ENCODE assay signal across 8 cellular contexts in the genomic region with DNA sequence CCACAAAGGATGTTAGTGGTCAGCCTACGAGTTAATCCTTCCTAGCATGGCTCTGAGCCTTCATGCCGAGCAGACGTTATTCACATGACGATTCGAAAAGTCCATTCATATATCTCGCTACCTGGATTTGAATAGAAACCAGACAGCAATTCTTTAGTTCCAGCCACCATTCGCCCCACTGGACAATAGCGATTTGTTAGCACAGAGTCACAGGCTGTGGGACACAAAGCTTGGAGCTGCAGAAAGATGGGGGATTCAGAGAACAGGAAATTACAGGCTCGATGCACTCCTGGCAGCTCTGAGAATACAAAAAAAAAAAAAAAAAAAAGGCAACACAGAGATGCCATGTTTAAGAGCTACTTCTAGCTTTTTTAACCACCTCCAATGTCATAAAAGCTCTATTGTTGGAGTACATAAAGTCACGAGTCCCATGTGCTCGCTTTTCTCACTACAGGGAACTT.
DNase-seq lines count a peak whose midpoint lies in the region; ATAC-seq and TF ChIP-seq lines count a peak whose summit lies in the region.

No MANE protein-coding gene starts in this region.

- no peak overlapping the region for H3T11ph ChIP-seq in H9 (ENCODE audit: low read length)

- peaks cover 7% of the 10 kb centered on the region; the same call in 1 of the 2 replicates for H3K79me2 ChIP-seq in H9 (ENCODE audit: insufficient read depth, low read length)
- peaks cover 66% of the 10 kb centered on the region for H3K79me2 ChIP-seq in OCI-LY1 (ENCODE audit: insufficient read depth, low read length)
- H3K79me2 ChIP-seq in mammary epithelial cell (ENCODE audit: insufficient read depth, low read length) = peaks cover 46% of the 10 kb centered on the region

- in situ Hi-C loops in mammary epithelial cell (cut with MboI; ENCODE audit: low sequenced_read_pairs in 2 of 2) = no loop called here

- peak in 2 of 3 donors; percentile 2 to 28 for DNase-seq in CD4-positive, CD25-positive, alpha-beta regulatory T cell
- DNase-seq in H9 (peak; percentile 27), mammary epithelial cell (peak; percentile 67), left colon (peak in 1 of 2 donors; percentile 30), NCI-H446 (lab: John Stamatoyannopoulos, UW) (no peak)
- DNase-seq in effector CD4-positive, alpha-beta T cell = no peak

- no peak overlapping the region for H3K23ac ChIP-seq in H9 (ENCODE audit: insufficient read length, low read depth, low read length)

- ATAC-seq in CD4-positive, CD25-positive, alpha-beta regulatory T cell (ENCODE audit: low read depth in 2 of 2) = no peak
- peak; percentile 53 for ATAC-seq in left colon

- peak overlapping the region; percentile 85 for H3K9ac ChIP-seq in H9 (ENCODE audit: extremely low read depth, insufficient read length, low read length)
- peak overlapping the region; percentile 84 for H3K9ac ChIP-seq in OCI-LY1 (ENCODE audit: low read length)
- peak overlapping the region; percentile 95 for H3K9ac ChIP-seq in mammary epithelial cell (ENCODE audit: insufficient read depth, low read length)
- H3K9ac ChIP-seq in stomach smooth muscle (ENCODE audit: low read length in 2 of 2) = peak overlapping the region; percentile 52 to 68

- peaks cover 0 to 1% (median 0%) of the 10 kb centered on the region in 7 donors for H3K9me3 Mint-ChIP-seq in CD4-positive, CD25-positive, alpha-beta regulatory T cell
- no peaks in the 10 kb centered on the region for H3K9me3 Mint-ChIP-seq in H9

- no peak overlapping the region for H4K91ac ChIP-seq in H9 (ENCODE audit: insufficient read length, low read depth, low read length)

- no peak overlapping the region for H2BK20ac ChIP-seq in H9 (ENCODE audit: low read depth, low read length, poor library complexity, severe bottlenecking)

- H3K9me3 ChIP-seq in CD4-positive, CD25-positive, alpha-beta regulatory T cell (ENCODE audit: control insufficient read depth in 2 of 2, low read length in 2 of 2) = no peaks in the 10 kb centered on the region
- no peaks in the 10 kb centered on the region for H3K9me3 ChIP-seq in H9 (ENCODE audit: control insufficient read depth, low read depth, low read length)
- no peaks in the 10 kb centered on the region for H3K9me3 ChIP-seq in OCI-LY1 (ENCODE audit: low read length)
- no peaks in the 10 kb centered on the region for H3K9me3 ChIP-seq in mammary epithelial cell (replicated peaks; ENCODE audit: insufficient read depth, low read length)
- no peaks in the 10 kb centered on the region for H3K9me3 ChIP-seq in stomach smooth muscle (ENCODE audit: control insufficient read depth in 2 of 2, low read length in 2 of 2)

- H3K36me3 ChIP-seq in CD4-positive, CD25-positive, alpha-beta regulatory T cell (ENCODE audit: control insufficient read depth, insufficient read depth, low read length) = no peaks in the 10 kb centered on the region
- H3K36me3 ChIP-seq in OCI-LY1 (ENCODE audit: insufficient read depth, low read length) (peaks cover 8% of the 10 kb centered on the region), mammary epithelial cell (ENCODE audit: insufficient read depth, low read length) (no peaks in the 10 kb centered on the region), stomach smooth muscle (ENCODE audit: control insufficient read depth in 2 of 2, insufficient read depth in 2 of 2, low read length in 2 of 2) (no peaks in the 10 kb centered on the region)

- H3K4ac ChIP-seq in H9 (ENCODE audit: low read depth, low read length) = no peak overlapping the region; the same call in 1 of the 2 replicates

- no CpG with 5 or more reads among the region's 11 CpGs for WGBS in H9 (ENCODE audit: extremely low coverage, insufficient read length, low lambda C conversion rate)
- WGBS in mammary epithelial cell (ENCODE audit: low coverage, missing lambda C conversion rate) = under 1% methylated on average over 11 of the region's 11 CpGs

- H3K27ac ChIP-seq in CD4-positive, CD25-positive, alpha-beta regulatory T cell (ENCODE audit: insufficient read depth, low read length, poor library complexity, severe bottlenecking) = no peak overlapping the region
- H3K27ac ChIP-seq in H9 (ENCODE audit: insufficient read length, low read depth, low read length) = peak overlapping the region; percentile 24
- peak overlapping the region; percentile 87 for H3K27ac ChIP-seq in OCI-LY1 (ENCODE audit: low read depth, low read length, poor library complexity, severe bottlenecking)
- H3K27ac ChIP-seq in mammary epithelial cell (ENCODE audit: insufficient read depth, low read depth, low read length) = peak overlapping the region; percentile 95
- no peak overlapping the region for H3K27ac ChIP-seq in stomach smooth muscle (ENCODE audit: low read length)

- H2BK120ac ChIP-seq in H9 (ENCODE audit: low read depth, low read length, poor library complexity, severe bottlenecking) = no peak overlapping the region

- H3K27me3 ChIP-seq in CD4-positive, CD25-positive, alpha-beta regulatory T cell (ENCODE audit: control insufficient read depth, insufficient read depth, low read length) = peaks cover 35% of the 10 kb centered on the region
- H3K27me3 ChIP-seq in H9 (ENCODE audit: insufficient read depth, low read length) (no peaks in the 10 kb centered on the region), OCI-LY1 (ENCODE audit: insufficient read depth, low read length) (no peaks in the 10 kb centered on the region), mammary epithelial cell (ENCODE audit: insufficient read depth, low read length) (no peaks in the 10 kb centered on the region), stomach smooth muscle (ENCODE audit: control insufficient read depth in 1 of 2, insufficient read depth in 2 of 2, low read length in 2 of 2) (no peaks in the 10 kb centered on the region)

- no peak overlapping the region for H2BK15ac ChIP-seq in H9 (ENCODE audit: low read depth, low read length)

- H2BK5ac ChIP-seq in H9 (ENCODE audit: insufficient read length, low read length) = no peak overlapping the region

- peak overlapping the region; percentile 19 for H4K5ac ChIP-seq in H9 (ENCODE audit: insufficient read length, low read depth, low read length)

- H3K23me2 ChIP-seq in H9 (ENCODE audit: insufficient read length, low read depth, low read length, poor library complexity, severe bottlenecking) = peaks cover 11% of the 10 kb centered on the region

- H2AK5ac ChIP-seq in H9 (ENCODE audit: insufficient read length, low read length) = peak overlapping the region; percentile 22

- H4K20me1 ChIP-seq in H9 (ENCODE audit: control insufficient read depth, insufficient read depth, insufficient read length) (no peaks in the 10 kb centered on the region), OCI-LY1 (ENCODE audit: insufficient read depth, low read length) (no peaks in the 10 kb centered on the region), mammary epithelial cell (ENCODE audit: insufficient read depth, low read length) (no peaks in the 10 kb centered on the region)

- BruUV-seq in mammary epithelial cell (replicated peaks; lab: Mats Ljungman, UMichigan) = no TSS peak

- H3K56ac ChIP-seq in H9 (ENCODE audit: insufficient read length, low read depth, low read length) = peak overlapping the region; percentile 4

- CTCF ChIA-PET in mammary epithelial cell (lab: Charles Lee; ENCODE audit: low non-redundant PET) = interaction anchor here (0.6 kb wide), 1 partner anchor 43 kb away, joined by 6 read pairs; no protein-coding TSS in a partner anchor

- peak overlapping the region; percentile 18 to 69 (median 49) for H3K27ac Mint-ChIP-seq in CD4-positive, CD25-positive, alpha-beta regulatory T cell
- H3K27ac Mint-ChIP-seq in H9 = peak overlapping the region; percentile 56 to 98 (median 88); a peak in 6 of 7 replicates

- H3K4me2 ChIP-seq in H9 (ENCODE audit: insufficient read depth, insufficient read length, low read length) = peak overlapping the region; percentile 74
- H3K4me2 ChIP-seq in OCI-LY1 (ENCODE audit: low read length) = peak overlapping the region; percentile 96
- peak overlapping the region; percentile 98 for H3K4me2 ChIP-seq in mammary epithelial cell (ENCODE audit: insufficient read depth, low read depth, low read length)

- H3K4me1 ChIP-seq in CD4-positive, CD25-positive, alpha-beta regulatory T cell (ENCODE audit: control insufficient read depth, insufficient read depth, low read length, poor library complexity, severe bottlenecking) = peaks cover 4% of the 10 kb centered on the region
- H3K4me1 ChIP-seq in H9 (ENCODE audit: insufficient read depth, low read length) = peaks cover 2% of the 10 kb centered on the region; the same call in 1 of the 2 replicates
- H3K4me1 ChIP-seq in OCI-LY1 (ENCODE audit: insufficient read depth, low read length, severe bottlenecking) = peaks cover 47% of the 10 kb centered on the region
- H3K4me1 ChIP-seq in mammary epithelial cell (ENCODE audit: insufficient read depth, low read length) = peaks cover 22% of the 10 kb centered on the region
- H3K4me1 ChIP-seq in stomach smooth muscle (ENCODE audit: control insufficient read depth, insufficient read depth, low read length) = no peaks in the 10 kb centered on the region

- intact Hi-C loops in mammary epithelial cell (cut with micrococcal nuclease) = no loop called here
- intact Hi-C loops in left colon (cut with DNase I, micrococcal nuclease) = no loop called here

- H3K36me3 Mint-ChIP-seq in CD4-positive, CD25-positive, alpha-beta regulatory T cell = no peaks in the 10 kb centered on the region
- H3K36me3 Mint-ChIP-seq in H9 (ENCODE audit: insufficient read depth in 1 of 3, low read depth in 3 of 3) = peaks cover 0 to 2% (median 0%) of the 10 kb centered on the region in 3 experiments; a peak in 2 of 7 replicates

- H3K4me3 ChIP-seq in CD4-positive, CD25-positive, alpha-beta regulatory T cell (ENCODE audit: low read depth, low read length) = peak overlapping the region; percentile 78
- peak overlapping the region; percentile 76 for H3K4me3 ChIP-seq in OCI-LY1 (ENCODE audit: low read depth, low read length, poor library complexity, severe bottlenecking)
- H3K4me3 ChIP-seq in mammary epithelial cell (replicated peaks in 1 of 3; ENCODE audit: insufficient read depth in 1 of 3, low read depth in 2 of 3, low read length in 3 of 3) = peak overlapping the region; percentile 49 to 95 (median 73)
- peak overlapping the region; percentile 75 to 87 for H3K4me3 ChIP-seq in stomach smooth muscle (ENCODE audit: low read length in 2 of 2)

- dilution Hi-C loops in mammary epithelial cell (cut with HindIII; ENCODE audit: low sequenced_read_pairs) = no loop called here

- H3K27me3 Mint-ChIP-seq in CD4-positive, CD25-positive, alpha-beta regulatory T cell = peaks cover 37% of the 10 kb centered on the region
- H3K27me3 Mint-ChIP-seq in H9 (ENCODE audit: low read depth) = no peaks in the 10 kb centered on the region

- no peak overlapping the region for H2BK12ac ChIP-seq in H9 (ENCODE audit: insufficient read length, low read depth, low read length)

- H3K79me1 ChIP-seq in H9 (ENCODE audit: insufficient read depth, low read depth, low read length, poor library complexity, severe bottlenecking) = peaks cover 3% of the 10 kb centered on the region

- peaks cover 0 to 26% (median 22%) of the 10 kb centered on the region in 4 donors for H3K4me1 Mint-ChIP-seq in CD4-positive, CD25-positive, alpha-beta regulatory T cell
- H3K4me1 Mint-ChIP-seq in H9 = peaks cover 44 to 51% of the 10 kb centered on the region in 2 experiments

- H2AFZ ChIP-seq in H9 (ENCODE audit: low read length) (peak overlapping the region; percentile 95), OCI-LY1 (ENCODE audit: low read length) (no peak overlapping the region), mammary epithelial cell (ENCODE audit: low read depth, low read length) (peak overlapping the region; percentile 86)

- no peaks in the 10 kb centered on the region for H3K9me2 ChIP-seq in OCI-LY1 (ENCODE audit: low read depth, low read length)

- H3K14ac ChIP-seq in H9 (ENCODE audit: insufficient read depth, low read length) = peak overlapping the region; percentile 70; the same call in 1 of the 2 replicates

- H4K8ac ChIP-seq in H9 (replicated peaks; ENCODE audit: insufficient read length, low read depth, low read length) = peak overlapping the region; percentile 80

- peak overlapping the region; percentile 90 for H3K18ac ChIP-seq in H9 (ENCODE audit: insufficient read length, low read depth, low read length)

- H3K4me3 Mint-ChIP-seq in CD4-positive, CD25-positive, alpha-beta regulatory T cell = peak overlapping the region in 3 of 4 donors; percentile 40 to 93 (median 89)
- peak overlapping the region in 1 of 2 experiments; percentile 91; a peak in 2 of 5 replicates for H3K4me3 Mint-ChIP-seq in H9

- TF ChIP-seq CTCF in H9 (conservative IDR thresholded peaks at IDR 0.05) (no peak), OCI-LY1 (IDR thresholded peaks at IDR 0.05; ENCODE audit: low read length) (no peak), mammary epithelial cell (conservative IDR thresholded peaks at IDR 0.05 in 1 of 2, IDR thresholded peaks at IDR 0.05 in 1 of 2; ENCODE audit: extremely low read depth in 1 of 2, insufficient read depth in 1 of 2, low read depth in 1 of 2, low read length in 2 of 2) (no peak)

- H3F3A ChIP-seq in OCI-LY1 (ENCODE audit: insufficient read depth, low read length) = no peaks in the 10 kb centered on the region

Comparison
In these comparisons a context has a peak if more than half of its experiments do, and no peak if none do; other contexts are left out.
1. DNase-seq: peak in CD4-positive, CD25-positive, alpha-beta regulatory T cell (2 of 3), H9 (single experiment) and mammary epithelial cell (single experiment); none in NCI-H446 (0 of 2) and effector CD4-positive, alpha-beta T cell (single experiment).
2. H3K27ac ChIP-seq: peak in H9 (single experiment), OCI-LY1 (single experiment) and mammary epithelial cell (single experiment); none in CD4-positive, CD25-positive, alpha-beta regulatory T cell (single experiment) and stomach smooth muscle (single experiment).
3. Peak in every context shown above with its lines, with median percentiles within 50 percentile points of each other: H3K4me3 ChIP-seq, H3K4me2 ChIP-seq and H3K9ac ChIP-seq.